Comparison of ENCODE assay signal across 8 cellular contexts in genomic region chr3:17233398-17233800, GRCh38.
DNase-seq lines count a peak whose midpoint lies in the region; ATAC-seq and TF ChIP-seq lines count a peak whose summit lies in the region.

No MANE protein-coding gene starts in this region.

- H3K36me3 Mint-ChIP-seq in activated CD8-positive, alpha-beta T cell treated with anti-CD3 and anti-CD28 coated beads, Interleukin-2, amount 10 ng/mL, durations not matched to agents 7 days and 5 days (ENCODE audit: low read depth) = no peaks in the 10 kb centered on the region
- H3K36me3 Mint-ChIP-seq in osteocyte (ENCODE audit: unreplicated experiment) = no peaks in the 10 kb centered on the region

- CTCF ChIA-PET in activated CD8-positive, alpha-beta T cell treated with anti-CD3 and anti-CD28 coated beads, Interleukin-2, amount 10 ng/mL, durations not matched to agents 7 days and 5 days (lab: Charles Lee) = interaction anchor here (1.3 to 4.5 kb wide), 5 partner anchors 66 to 636 kb away, joined by 3 to 28 read pairs (median 8); no protein-coding TSS in a partner anchor

- no peaks in the 10 kb centered on the region for H3K27me3 Mint-ChIP-seq in activated CD8-positive, alpha-beta T cell treated with anti-CD3 and anti-CD28 coated beads, Interleukin-2, amount 10 ng/mL, durations not matched to agents 7 days and 5 days (ENCODE audit: low read depth)
- H3K27me3 Mint-ChIP-seq in osteocyte (ENCODE audit: unreplicated experiment) = no peaks in the 10 kb centered on the region

- ATAC-seq in GM19351 (IDR thresholded peaks at IDR 0.05; ENCODE audit: unreplicated experiment) (peak; percentile 94), HG03280 (IDR thresholded peaks at IDR 0.05; ENCODE audit: unreplicated experiment) (peak; percentile 87)
- peak; percentile 93 for ATAC-seq in activated CD8-positive, alpha-beta T cell treated with anti-CD3 and anti-CD28 coated beads, Interleukin-2, amount 10 ng/mL, durations not matched to agents 7 days and 5 days

- no peaks in the 10 kb centered on the region for H3K9me3 Mint-ChIP-seq in activated CD8-positive, alpha-beta T cell treated with anti-CD3 and anti-CD28 coated beads, Interleukin-2, amount 10 ng/mL, durations not matched to agents 7 days and 5 days (ENCODE audit: insufficient read depth)
- no peaks in the 10 kb centered on the region for H3K9me3 Mint-ChIP-seq in osteocyte (ENCODE audit: unreplicated experiment)

- H3K27ac Mint-ChIP-seq in activated CD8-positive, alpha-beta T cell treated with anti-CD3 and anti-CD28 coated beads, Interleukin-2, amount 10 ng/mL, durations not matched to agents 7 days and 5 days = peak overlapping the region; percentile 47
- H3K27ac Mint-ChIP-seq in osteocyte (ENCODE audit: unreplicated experiment) = no peak overlapping the region

- H3K4me1 Mint-ChIP-seq in activated CD8-positive, alpha-beta T cell treated with anti-CD3 and anti-CD28 coated beads, Interleukin-2, amount 10 ng/mL, durations not matched to agents 7 days and 5 days (ENCODE audit: low read depth) = peaks cover 35% of the 10 kb centered on the region
- H3K4me1 Mint-ChIP-seq in osteocyte (ENCODE audit: unreplicated experiment) = peaks cover 1% of the 10 kb centered on the region

- H3K4me3 ChIP-seq in fibroblast of villous mesenchyme (ENCODE audit: low read depth, low read length) = no peak overlapping the region

- H3K4me3 Mint-ChIP-seq in activated CD8-positive, alpha-beta T cell treated with anti-CD3 and anti-CD28 coated beads, Interleukin-2, amount 10 ng/mL, durations not matched to agents 7 days and 5 days = no peak overlapping the region
- H3K4me3 Mint-ChIP-seq in osteocyte (ENCODE audit: unreplicated experiment) = no peak overlapping the region

- peak; percentile 72 for TF ChIP-seq CTCF in fibroblast of villous mesenchyme (IDR thresholded peaks at IDR 0.05; ENCODE audit: insufficient read depth, low read depth, low read length)
- TF ChIP-seq CTCF in osteocyte (IDR thresholded peaks at IDR 0.05) = peak; percentile 84

- POLR2A ChIA-PET in activated CD8-positive, alpha-beta T cell treated with anti-CD3 and anti-CD28 coated beads, Interleukin-2, amount 10 ng/mL, durations not matched to agents 7 days and 5 days (lab: Charles Lee) = no interaction called here

- DNase-seq in DMS53 (lab: John Stamatoyannopoulos, UW) = peak; percentile 67
- DNase-seq in NCI-H69 (lab: John Stamatoyannopoulos, UW) = peak; percentile 78
- peak; percentile 61 for DNase-seq in activated CD8-positive, alpha-beta T cell treated with anti-CD3 and anti-CD28 coated beads, Interleukin-2, amount 10 ng/mL, durations not matched to agents 7 days and 5 days
- peak; percentile 50 for DNase-seq in fibroblast of villous mesenchyme (ENCODE audit: low read depth)
- DNase-seq in osteocyte (ENCODE audit: extremely low spot score, unreplicated experiment) = no peak
- no peak for DNase-seq in 8988T

Comparison
In these comparisons a context has a peak if more than half of its experiments do, and no peak if none do; other contexts are left out.
1. DNase-seq: peak in DMS53 (single experiment), NCI-H69 (single experiment), activated CD8-positive, alpha-beta T cell treated with anti-CD3 and anti-CD28 coated beads, Interleukin-2, amount 10 ng/mL, durations not matched to agents 7 days and 5 days (single experiment) and fibroblast of villous mesenchyme (single experiment); none in osteocyte (single experiment) and 8988T (single experiment).
2. Peak in every context shown above with its lines, with median percentiles within 50 percentile points of each other: ATAC-seq.